34 cellular contexts compared by ENCODE assay signal in the genomic region with DNA sequence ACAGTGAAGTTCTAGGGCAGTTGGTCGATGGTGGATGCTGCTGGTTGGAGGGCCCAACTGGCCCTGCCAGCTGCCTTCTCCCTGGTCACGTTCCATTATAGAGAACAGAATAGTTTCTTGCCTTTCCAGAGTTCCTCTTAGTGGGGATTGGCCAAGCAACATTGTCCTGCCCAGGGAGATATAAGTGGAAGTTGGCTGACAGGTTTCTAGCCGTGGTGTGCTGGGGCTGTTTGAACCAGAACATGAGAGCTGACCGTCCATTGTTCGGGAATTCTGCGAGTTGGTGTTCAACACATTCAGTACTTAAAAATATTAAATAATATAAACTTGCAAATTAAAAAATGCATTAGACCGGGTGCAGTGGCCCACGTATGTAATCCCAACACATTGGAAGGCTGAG.
"Had no signal": no experiment of that assay in that cellular context is flagged by ENCODE, and none has a peak within 500 bp of the region (broad histone marks: within the 10 kb centered on the region; RNA-seq: fewer than 3 reads in every experiment).

No MANE protein-coding gene starts in this region.

- H3K4me3 ChIP-seq: adrenal gland, body of pancreas, breast epithelium, K562 had no signal

- H3K27ac Mint-ChIP-seq: activated CD4-positive, alpha-beta memory T cell treated with anti-CD3 and anti-CD28 coated beads, Interleukin-2, amount 10 ng/mL, durations not matched to agents 7 days and 5 days; activated CD8-positive, alpha-beta memory T cell treated with anti-CD3 and anti-CD28 coated beads, Interleukin-2, amount 10 ng/mL, durations not matched to agents 7 days and 5 days; activated naive CD4-positive, alpha-beta T cell treated with anti-CD3 and anti-CD28 coated beads for 36 hours; activated naive CD4-positive, alpha-beta T cell treated with anti-CD3 and anti-CD28 coated beads, Interleukin-2, amount 50 U/mL, for 72 hours had no signal

- H3K4me3 Mint-ChIP-seq: activated CD4-positive, alpha-beta memory T cell treated with anti-CD3 and anti-CD28 coated beads, Interleukin-2, amount 10 ng/mL, durations not matched to agents 7 days and 5 days; activated CD8-positive, alpha-beta memory T cell treated with anti-CD3 and anti-CD28 coated beads, Interleukin-2, amount 10 ng/mL, durations not matched to agents 7 days and 5 days; activated naive CD4-positive, alpha-beta T cell treated with anti-CD3 and anti-CD28 coated beads for 36 hours had no signal

- H3K27me3 ChIP-seq: adrenal gland, body of pancreas, breast epithelium had no signal

- DNase-seq: activated CD4-positive, alpha-beta memory T cell treated with anti-CD3 and anti-CD28 coated beads, Interleukin-2, amount 10 ng/mL, durations not matched to agents 7 days and 5 days; activated CD4-positive, alpha-beta T cell treated with anti-CD3 and anti-CD28 coated beads for 1 hour; activated CD4-positive, alpha-beta T cell treated with anti-CD3 and anti-CD28 coated beads for 48 hours; activated CD4-positive, CD25-positive, alpha-beta regulatory T cell; activated CD8-positive, alpha-beta memory T cell treated with anti-CD3 and anti-CD28 coated beads for 24 hours; activated CD8-positive, alpha-beta memory T cell treated with anti-CD3 and anti-CD28 coated beads, Interleukin-2, amount 10 ng/mL, durations not matched to agents 7 days and 5 days; activated CD8-positive, alpha-beta memory T cell treated with anti-CD3 and anti-CD28 coated beads, Interleukin-2, amount 50 U/mL, for 48 hours; activated gamma-delta T cell treated with Interleukin-2 at 50 U/mL for 16 hours; activated naive CD4-positive, alpha-beta T cell treated with anti-CD3 and anti-CD28 coated beads for 36 hours; activated T-cell treated with anti-CD3 and anti-CD28 coated beads, Interleukin-2, amount 50 U/mL, for 48 hours; adrenal gland; body of pancreas; NCI-H1048; NCI-H1105 treated with DMSO at 0.1 percent for 48 hours; NCI-H1436; NCI-H1694; NCI-H1930; NCI-H2081 treated with DMSO at 0.1 percent for 48 hours; NCI-H226; NCI-H446 treated with DMSO at 0.1 percent for 48 hours; NCI-H524; NK-92 treated with Interleukin-12 subunit alpha and Interleukin-12 subunit beta, amount 100 ng/mL, for 24 hours; PC-3; SIG-M5; SW 1271; T-helper 1 cell; T-helper 2 cell; T-helper 9 cell; WERI-Rb-1 had no signal

- H3K36me3 ChIP-seq: adrenal gland, breast epithelium, WERI-Rb-1 had no signal

- ATAC-seq: activated CD8-positive, alpha-beta memory T cell treated with anti-CD3 and anti-CD28 coated beads, Interleukin-2, amount 10 ng/mL, durations not matched to agents 7 days and 5 days; activated naive CD4-positive, alpha-beta T cell treated with anti-CD3 and anti-CD28 coated beads, Interleukin-2, amount 50 U/mL, for 72 hours; body of pancreas; K562; PC-3; Right ventricle myocardium inferior had no signal

- H3K4me1 ChIP-seq: breast epithelium had no signal

- H3K9me3 Mint-ChIP-seq: activated CD4-positive, alpha-beta memory T cell treated with anti-CD3 and anti-CD28 coated beads, Interleukin-2, amount 10 ng/mL, durations not matched to agents 7 days and 5 days; activated naive CD4-positive, alpha-beta T cell treated with anti-CD3 and anti-CD28 coated beads for 36 hours; activated naive CD4-positive, alpha-beta T cell treated with anti-CD3 and anti-CD28 coated beads, Interleukin-2, amount 50 U/mL, for 72 hours had no signal

- H3K9me3 ChIP-seq: adrenal gland, body of pancreas, breast epithelium had no signal

- H3K27ac ChIP-seq: adrenal gland, body of pancreas, breast epithelium, RWPE1, WERI-Rb-1 had no signal
